1 cellular context compared by ENCODE assay signal in genomic region chr16:86664518-86665318, GRCh38.
TF ChIP-seq lines count a peak whose summit lies in the region.

No MANE protein-coding gene starts in this region.

TF ChIP-seq in HepG2, 621 proteins besides CTCF, POLR2A, EP300 and RAD21 (continues in another document):
- TF ChIP-seq ZBTB4 (CRISPR knock-in tag; IDR thresholded peaks at IDR 0.05; ENCODE audit: borderline replicate concordance), result no peak
- TF ChIP-seq ZNF790 (CRISPR knock-in tag; IDR thresholded peaks at IDR 0.05; ENCODE audit: borderline replicate concordance), result no peak
- TF ChIP-seq SAFB2 (CRISPR knock-in tag; IDR thresholded peaks at IDR 0.05; ENCODE audit: borderline replicate concordance, low read depth), result no peak
- TF ChIP-seq HIC2 (CRISPR knock-in tag; IDR thresholded peaks at IDR 0.05; ENCODE audit: low read depth), result no peak
- TF ChIP-seq SIX4 (CRISPR knock-in tag; IDR thresholded peaks at IDR 0.05), result no peak
- no peak for TF ChIP-seq ZNF800 (CRISPR knock-in tag; IDR thresholded peaks at IDR 0.05)
- 0 out of 2 replicates have a peak, but pooled peaks have one; percentile 7 for TF ChIP-seq ZMYM2 (CRISPR knock-in tag; IDR thresholded peaks at IDR 0.05)
- TF ChIP-seq ZSCAN30 (CRISPR knock-in tag; IDR thresholded peaks at IDR 0.05), result no peak
- peak; percentile 84 for TF ChIP-seq RXRB (CRISPR knock-in tag; IDR thresholded peaks at IDR 0.05; ENCODE audit: borderline replicate concordance)
- TF ChIP-seq HIVEP1 (CRISPR knock-in tag; IDR thresholded peaks at IDR 0.05), result no peak
- TF ChIP-seq MAX (IDR thresholded peaks at IDR 0.05), result no peak
- TF ChIP-seq DPF2 (CRISPR knock-in tag; IDR thresholded peaks at IDR 0.05; ENCODE audit: borderline replicate concordance, low read depth), result peak; percentile 72; the same call in 1 of the 2 replicates
- peak; percentile 86 for TF ChIP-seq ZNF263 (CRISPR knock-in tag; IDR thresholded peaks at IDR 0.05)
- no peak for TF ChIP-seq IKZF5 (CRISPR knock-in tag; IDR thresholded peaks at IDR 0.05)
- TF ChIP-seq NR2F6 (IDR thresholded peaks at IDR 0.05), result peak; percentile 27; the same call in 1 of the 2 replicates
- peak; percentile 51; the same call in 1 of the 2 replicates for TF ChIP-seq NR2F6 (CRISPR knock-in tag; IDR thresholded peaks at IDR 0.05)
- TF ChIP-seq ZNF841 (CRISPR knock-in tag; IDR thresholded peaks at IDR 0.05; ENCODE audit: borderline replicate concordance), result no peak
- no peak for TF ChIP-seq E2F5 (CRISPR knock-in tag; conservative IDR thresholded peaks at IDR 0.05)
- TF ChIP-seq RARA (CRISPR knock-in tag; IDR thresholded peaks at IDR 0.05), result peak; percentile 85
- TF ChIP-seq THAP11 (CRISPR knock-in tag; IDR thresholded peaks at IDR 0.05), result peak; percentile 16; the same call in 1 of the 2 replicates
- TF ChIP-seq ZNF619 (CRISPR knock-in tag; IDR thresholded peaks at IDR 0.05), result no peak
- peak; percentile 96 for TF ChIP-seq ATF3 (CRISPR knock-in tag; IDR thresholded peaks at IDR 0.05)
- TF ChIP-seq ZNF678 (CRISPR knock-in tag; IDR thresholded peaks at IDR 0.05), result no peak
- no peak for TF ChIP-seq ZNF724P (CRISPR knock-in tag; IDR thresholded peaks at IDR 0.05; ENCODE audit: borderline replicate concordance)
- TF ChIP-seq ZFX (CRISPR knock-in tag; IDR thresholded peaks at IDR 0.05; ENCODE audit: low read depth), result no peak
- TF ChIP-seq E2F1 (CRISPR knock-in tag; IDR thresholded peaks at IDR 0.05), result no peak
- TF ChIP-seq RFX5 (IDR thresholded peaks at IDR 0.05; ENCODE audit: low read depth, low read length), result no peak
- TF ChIP-seq MXD4 (CRISPR knock-in tag; IDR thresholded peaks at IDR 0.05), result no peak
- TF ChIP-seq ZFP1 (CRISPR knock-in tag; IDR thresholded peaks at IDR 0.05), result no peak
- TF ChIP-seq SRY (CRISPR knock-in tag; IDR thresholded peaks at IDR 0.05), result no peak
- peak; percentile 72 to 82 for TF ChIP-seq MAFK (conservative IDR thresholded peaks at IDR 0.05 in 1 of 2, IDR thresholded peaks at IDR 0.05 in 1 of 2; ENCODE audit: low read length in 2 of 2)
- no peak for TF ChIP-seq ZMAT3 (CRISPR knock-in tag; conservative IDR thresholded peaks at IDR 0.05)
- TF ChIP-seq ATF4 (CRISPR knock-in tag; IDR thresholded peaks at IDR 0.05), result peak in 1 of 2 experiments; percentile 55; a peak in 1 of 4 replicates
- TF ChIP-seq NR2C2 (CRISPR knock-in tag; IDR thresholded peaks at IDR 0.05; ENCODE audit: borderline replicate concordance), result peak; percentile 69
- no peak for TF ChIP-seq ZBTB37 (CRISPR knock-in tag; IDR thresholded peaks at IDR 0.05)
- no peak for TF ChIP-seq EED (CRISPR knock-in tag; IDR thresholded peaks at IDR 0.05)
- peak; percentile 60; the same call in 1 of the 2 replicates for TF ChIP-seq GABPB1 (CRISPR knock-in tag; IDR thresholded peaks at IDR 0.05)
- no peak for TF ChIP-seq MYNN (CRISPR knock-in tag; IDR thresholded peaks at IDR 0.05; ENCODE audit: low read depth)
- TF ChIP-seq HOXA7 (CRISPR knock-in tag; IDR thresholded peaks at IDR 0.05), result no peak
- no peak for TF ChIP-seq ZNF296 (CRISPR knock-in tag; conservative IDR thresholded peaks at IDR 0.05)
- no peak for TF ChIP-seq KDM6A (CRISPR knock-in tag; IDR thresholded peaks at IDR 0.05; ENCODE audit: low read depth)
- TF ChIP-seq ZNF460 (CRISPR knock-in tag; IDR thresholded peaks at IDR 0.05; ENCODE audit: borderline replicate concordance), result no peak
- TF ChIP-seq KAT2B (IDR thresholded peaks at IDR 0.05; ENCODE audit: borderline replicate concordance, low read depth, low read length), result no peak
- TF ChIP-seq PAXIP1 (CRISPR knock-in tag; conservative IDR thresholded peaks at IDR 0.05), result peak; percentile 70
- TF ChIP-seq GABPA (IDR thresholded peaks at IDR 0.05; ENCODE audit: low read depth, low read length), result no peak
- TF ChIP-seq GABPA (CRISPR knock-in tag; IDR thresholded peaks at IDR 0.05; ENCODE audit: low read depth), result peak; percentile 75
- TF ChIP-seq PAWR (CRISPR knock-in tag; IDR thresholded peaks at IDR 0.05; ENCODE audit: borderline replicate concordance), result no peak
- no peak for TF ChIP-seq JARID2 (CRISPR knock-in tag; IDR thresholded peaks at IDR 0.05; ENCODE audit: insufficient replicate concordance)
- no peak for TF ChIP-seq ZNF749 (CRISPR knock-in tag; IDR thresholded peaks at IDR 0.05; ENCODE audit: borderline replicate concordance)
- 0 out of 2 replicates have a peak, but pooled peaks have one; percentile 27 for TF ChIP-seq ZNF331 (CRISPR knock-in tag; IDR thresholded peaks at IDR 0.05)
- TF ChIP-seq PLRG1 (conservative IDR thresholded peaks at IDR 0.05), result no peak
